In genomic region chr22:18076060-18076497, GRCh38 we compare ENCODE assay signal across 1 cellular context.
A peak's percentile ranks its signal among the peaks of the same experiment; 100 is the strongest.
TF ChIP-seq lines count a peak whose summit lies in the region.

No MANE protein-coding gene starts in this region.

TF ChIP-seq in HCT116, 20 proteins besides CTCF, POLR2A, EP300 and RAD21 (continued from another document):
- TF ChIP-seq REST (IDR thresholded peaks at IDR 0.05; ENCODE audit: low read depth) (no peak), CEBPB (IDR thresholded peaks at IDR 0.05; ENCODE audit: low read depth) (no peak), ELF1 (IDR thresholded peaks at IDR 0.05; ENCODE audit: borderline replicate concordance, low read depth) (no peak), EZH2phosphoT487 (IDR thresholded peaks at IDR 0.05; ENCODE audit: borderline replicate concordance) (no peak), YY1 (IDR thresholded peaks at IDR 0.05; ENCODE audit: extremely low read depth, insufficient replicate concordance, low read depth, low read length) (no peak), MAX (IDR thresholded peaks at IDR 0.05) (peak; percentile 32; the same call in 1 of the 2 replicates)
